ENCODE assay signal across 14 cellular contexts in the genomic region with DNA sequence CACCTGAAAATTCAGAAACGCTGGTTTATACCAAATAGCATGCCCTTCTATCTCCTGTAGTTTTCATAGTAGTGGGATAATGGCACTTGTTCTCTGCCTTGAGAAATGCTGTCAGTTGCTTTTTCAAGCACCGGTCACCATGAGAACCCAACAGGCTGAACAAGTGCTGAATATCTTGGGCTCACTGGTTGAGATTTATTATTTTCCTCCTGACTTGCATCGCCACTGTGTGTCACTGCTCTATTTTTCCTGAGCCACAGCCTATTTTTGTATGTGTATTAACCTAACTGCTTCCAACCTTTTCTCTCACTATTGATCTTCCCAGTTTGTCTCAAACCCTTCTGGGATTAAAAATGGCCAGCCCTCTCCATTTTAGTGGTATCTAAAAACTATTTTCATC.
"Had no signal": no experiment of that assay in that cellular context is flagged by ENCODE, and none has a peak within 500 bp of the region (broad histone marks: within the 10 kb centered on the region; RNA-seq: fewer than 3 reads in every experiment).

No MANE protein-coding gene starts in this region.

- DNase-seq: activated CD4-positive, alpha-beta memory T cell treated with anti-CD3 and anti-CD28 coated beads for 36 hours; activated T-cell treated with anti-CD3 and anti-CD28 coated beads for 4 hours; dermis blood vessel endothelial cell; effector memory CD4-positive, alpha-beta T cell; immature natural killer cell; mesendoderm; T-helper 2 cell; trophoblast cell had no signal

- H3K27ac ChIP-seq: esophagus muscularis mucosa, gastroesophageal sphincter, right atrium auricular region, skin epidermis, suprapubic skin had no signal

- H3K9me3 ChIP-seq: esophagus muscularis mucosa, gastroesophageal sphincter, right atrium auricular region, suprapubic skin had no signal

- ATAC-seq: gastroesophageal sphincter; natural killer cell treated with Interleukin-12 subunit alpha and Interleukin-12 subunit beta and Interleukin-15 and Interleukin-18, amount 100 ng/mL, for 72 hours had no signal

- H3K4me3 ChIP-seq: esophagus muscularis mucosa, gastroesophageal sphincter, right atrium auricular region, skin epidermis, suprapubic skin had no signal

- H3K27me3 ChIP-seq: esophagus muscularis mucosa, gastroesophageal sphincter, right atrium auricular region, suprapubic skin had no signal

- H3K36me3 ChIP-seq: esophagus muscularis mucosa, gastroesophageal sphincter, right atrium auricular region, suprapubic skin had no signal

- H3K4me1 ChIP-seq: gastroesophageal sphincter, right atrium auricular region, suprapubic skin had no signal
